ENCODE assay signal across 1 cellular context in genomic region chrX:153974726-153975286, GRCh38.
A peak's percentile ranks its signal among the peaks of the same experiment; 100 is the strongest.
TF ChIP-seq lines count a peak whose summit lies in the region.

No MANE protein-coding gene starts in this region.

TF ChIP-seq in HEK293, 187 proteins besides CTCF, POLR2A, EP300 and RAD21 (continued from another document):
- peak; percentile 61 for TF ChIP-seq ZNF692 (tag by site-specific recombination; IDR thresholded peaks at IDR 0.05)
- no peak for TF ChIP-seq ZNF26 (tag by site-specific recombination; IDR thresholded peaks at IDR 0.05)
- peak; percentile 53; the same call in 1 of the 2 replicates for TF ChIP-seq ZFP69B (tag by site-specific recombination; IDR thresholded peaks at IDR 0.05)
